Comparison of ENCODE assay signal across 1 cellular context in genomic region chr19:48964205-48965032, GRCh38.
TF ChIP-seq lines count a peak whose summit lies in the region.

No MANE protein-coding gene starts in this region.

TF ChIP-seq in K562, 482 proteins besides CTCF, POLR2A, EP300 and RAD21 (continued from another document and continues in another):
- no peak for TF ChIP-seq ZBTB33 (CRISPR knock-in tag; IDR thresholded peaks at IDR 0.05)
- TF ChIP-seq KAT7 (CRISPR knock-in tag; IDR thresholded peaks at IDR 0.05; ENCODE audit: borderline replicate concordance) = no peak
- no peak for TF ChIP-seq MBD2 (IDR thresholded peaks at IDR 0.05; ENCODE audit: borderline replicate concordance, low read depth)
- TF ChIP-seq ZNF57 (CRISPR knock-in tag; IDR thresholded peaks at IDR 0.05) = no peak
- TF ChIP-seq CCAR2 (IDR thresholded peaks at IDR 0.05; ENCODE audit: low read depth, low read length) = no peak
- 0 out of 2 replicates have a peak, but pooled peaks have one; percentile 24 for TF ChIP-seq ZNF766 (CRISPR knock-in tag; conservative IDR thresholded peaks at IDR 0.05)
- TF ChIP-seq ZFP36 (IDR thresholded peaks at IDR 0.05; ENCODE audit: low read depth, low read length, partially characterized antibody) = no peak
- TF ChIP-seq, protein P1, sequence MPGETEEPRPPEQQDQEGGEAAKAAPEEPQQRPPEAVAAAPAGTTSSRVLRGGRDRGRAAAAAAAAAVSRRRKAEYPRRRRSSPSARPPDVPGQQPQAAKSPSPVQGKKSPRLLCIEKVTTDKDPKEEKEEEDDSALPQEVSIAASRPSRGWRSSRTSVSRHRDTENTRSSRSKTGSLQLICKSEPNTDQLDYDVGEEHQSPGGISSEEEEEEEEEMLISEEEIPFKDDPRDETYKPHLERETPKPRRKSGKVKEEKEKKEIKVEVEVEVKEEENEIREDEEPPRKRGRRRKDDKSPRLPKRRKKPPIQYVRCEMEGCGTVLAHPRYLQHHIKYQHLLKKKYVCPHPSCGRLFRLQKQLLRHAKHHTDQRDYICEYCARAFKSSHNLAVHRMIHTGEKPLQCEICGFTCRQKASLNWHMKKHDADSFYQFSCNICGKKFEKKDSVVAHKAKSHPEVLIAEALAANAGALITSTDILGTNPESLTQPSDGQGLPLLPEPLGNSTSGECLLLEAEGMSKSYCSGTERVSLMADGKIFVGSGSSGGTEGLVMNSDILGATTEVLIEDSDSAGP (CRISPR knock-in tag; IDR thresholded peaks at IDR 0.05) = no peak
- no peak for TF ChIP-seq PCBP1 (IDR thresholded peaks at IDR 0.05; ENCODE audit: low read depth, low read length, poor library complexity, severe bottlenecking)
- TF ChIP-seq, protein P2, sequence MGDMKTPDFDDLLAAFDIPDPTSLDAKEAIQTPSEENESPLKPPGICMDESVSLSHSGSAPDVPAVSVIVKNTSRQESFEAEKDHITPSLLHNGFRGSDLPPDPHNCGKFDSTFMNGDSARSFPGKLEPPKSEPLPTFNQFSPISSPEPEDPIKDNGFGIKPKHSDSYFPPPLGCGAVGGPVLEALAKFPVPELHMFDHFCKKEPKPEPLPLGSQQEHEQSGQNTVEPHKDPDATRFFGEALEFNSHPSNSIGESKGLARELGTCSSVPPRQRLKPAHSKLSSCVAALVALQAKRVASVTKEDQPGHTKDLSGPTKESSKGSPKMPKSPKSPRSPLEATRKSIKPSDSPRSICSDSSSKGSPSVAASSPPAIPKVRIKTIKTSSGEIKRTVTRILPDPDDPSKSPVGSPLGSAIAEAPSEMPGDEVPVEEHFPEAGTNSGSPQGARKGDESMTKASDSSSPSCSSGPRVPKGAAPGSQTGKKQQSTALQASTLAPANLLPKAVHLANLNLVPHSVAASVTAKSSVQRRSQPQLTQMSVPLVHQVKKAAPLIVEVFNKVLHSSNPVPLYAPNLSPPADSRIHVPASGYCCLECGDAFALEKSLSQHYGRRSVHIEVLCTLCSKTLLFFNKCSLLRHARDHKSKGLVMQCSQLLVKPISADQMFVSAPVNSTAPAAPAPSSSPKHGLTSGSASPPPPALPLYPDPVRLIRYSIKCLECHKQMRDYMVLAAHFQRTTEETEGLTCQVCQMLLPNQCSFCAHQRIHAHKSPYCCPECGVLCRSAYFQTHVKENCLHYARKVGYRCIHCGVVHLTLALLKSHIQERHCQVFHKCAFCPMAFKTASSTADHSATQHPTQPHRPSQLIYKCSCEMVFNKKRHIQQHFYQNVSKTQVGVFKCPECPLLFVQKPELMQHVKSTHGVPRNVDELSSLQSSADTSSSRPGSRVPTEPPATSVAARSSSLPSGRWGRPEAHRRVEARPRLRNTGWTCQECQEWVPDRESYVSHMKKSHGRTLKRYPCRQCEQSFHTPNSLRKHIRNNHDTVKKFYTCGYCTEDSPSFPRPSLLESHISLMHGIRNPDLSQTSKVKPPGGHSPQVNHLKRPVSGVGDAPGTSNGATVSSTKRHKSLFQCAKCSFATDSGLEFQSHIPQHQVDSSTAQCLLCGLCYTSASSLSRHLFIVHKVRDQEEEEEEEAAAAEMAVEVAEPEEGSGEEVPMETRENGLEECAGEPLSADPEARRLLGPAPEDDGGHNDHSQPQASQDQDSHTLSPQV (IDR thresholded peaks at IDR 0.05) = 0 out of 2 replicates have a peak, but pooled peaks have one; percentile 26
- TF ChIP-seq TAL1 (IDR thresholded peaks at IDR 0.05) = 0 out of 2 replicates have a peak, but pooled peaks have one; percentile 24
- no peak for TF ChIP-seq RBFOX2 (IDR thresholded peaks at IDR 0.05; ENCODE audit: low read depth, low read length)
- TF ChIP-seq, protein P3, sequence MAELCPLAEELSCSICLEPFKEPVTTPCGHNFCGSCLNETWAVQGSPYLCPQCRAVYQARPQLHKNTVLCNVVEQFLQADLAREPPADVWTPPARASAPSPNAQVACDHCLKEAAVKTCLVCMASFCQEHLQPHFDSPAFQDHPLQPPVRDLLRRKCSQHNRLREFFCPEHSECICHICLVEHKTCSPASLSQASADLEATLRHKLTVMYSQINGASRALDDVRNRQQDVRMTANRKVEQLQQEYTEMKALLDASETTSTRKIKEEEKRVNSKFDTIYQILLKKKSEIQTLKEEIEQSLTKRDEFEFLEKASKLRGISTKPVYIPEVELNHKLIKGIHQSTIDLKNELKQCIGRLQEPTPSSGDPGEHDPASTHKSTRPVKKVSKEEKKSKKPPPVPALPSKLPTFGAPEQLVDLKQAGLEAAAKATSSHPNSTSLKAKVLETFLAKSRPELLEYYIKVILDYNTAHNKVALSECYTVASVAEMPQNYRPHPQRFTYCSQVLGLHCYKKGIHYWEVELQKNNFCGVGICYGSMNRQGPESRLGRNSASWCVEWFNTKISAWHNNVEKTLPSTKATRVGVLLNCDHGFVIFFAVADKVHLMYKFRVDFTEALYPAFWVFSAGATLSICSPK (IDR thresholded peaks at IDR 0.05; ENCODE audit: borderline replicate concordance) = no peak
- no peak for TF ChIP-seq CEBPZ (IDR thresholded peaks at IDR 0.05; ENCODE audit: borderline replicate concordance, low read depth, low read length)
- no peak for TF ChIP-seq EWSR1 (IDR thresholded peaks at IDR 0.05; ENCODE audit: borderline replicate concordance, low read depth, partially characterized antibody)
- TF ChIP-seq, protein P4, sequence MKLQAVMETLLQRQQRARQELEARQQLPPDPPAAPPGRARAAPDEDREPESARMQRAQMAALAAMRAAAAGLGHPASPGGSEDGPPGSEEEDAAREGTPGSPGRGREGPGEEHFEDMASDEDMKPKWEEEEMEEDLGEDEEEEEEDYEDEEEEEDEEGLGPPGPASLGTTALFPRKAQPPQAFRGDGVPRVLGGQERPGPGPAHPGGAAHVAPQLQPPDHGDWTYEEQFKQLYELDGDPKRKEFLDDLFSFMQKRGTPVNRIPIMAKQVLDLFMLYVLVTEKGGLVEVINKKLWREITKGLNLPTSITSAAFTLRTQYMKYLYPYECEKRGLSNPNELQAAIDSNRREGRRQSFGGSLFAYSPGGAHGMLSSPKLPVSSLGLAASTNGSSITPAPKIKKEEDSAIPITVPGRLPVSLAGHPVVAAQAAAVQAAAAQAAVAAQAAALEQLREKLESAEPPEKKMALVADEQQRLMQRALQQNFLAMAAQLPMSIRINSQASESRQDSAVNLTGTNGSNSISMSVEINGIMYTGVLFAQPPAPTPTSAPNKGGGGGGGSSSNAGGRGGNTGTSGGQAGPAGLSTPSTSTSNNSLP (IDR thresholded peaks at IDR 0.05; ENCODE audit: borderline replicate concordance, low read depth, low read length) = no peak
- no peak for TF ChIP-seq ZNF140 (CRISPR knock-in tag; IDR thresholded peaks at IDR 0.05)
- TF ChIP-seq CSDE1 (IDR thresholded peaks at IDR 0.05) = no peak
- no peak for TF ChIP-seq ZNF408 (CRISPR knock-in tag; IDR thresholded peaks at IDR 0.05; ENCODE audit: low read depth)
- TF ChIP-seq PATZ1 (CRISPR knock-in tag; IDR thresholded peaks at IDR 0.05; ENCODE audit: borderline replicate concordance) = no peak
- no peak for TF ChIP-seq ZNF655 (CRISPR knock-in tag; IDR thresholded peaks at IDR 0.05)
- no peak for TF ChIP-seq MEF2A (IDR thresholded peaks at IDR 0.05; ENCODE audit: control insufficient read depth, low read depth, low read length)
- TF ChIP-seq ZNF280B (CRISPR knock-in tag; IDR thresholded peaks at IDR 0.05) = no peak
- TF ChIP-seq ZKSCAN3 (CRISPR knock-in tag; IDR thresholded peaks at IDR 0.05) = no peak
- no peak for TF ChIP-seq ETS2 (tag; IDR thresholded peaks at IDR 0.05; ENCODE audit: borderline replicate concordance, poor library complexity, severe bottlenecking)
- no peak for TF ChIP-seq BCL6 (CRISPR knock-in tag; IDR thresholded peaks at IDR 0.05)
- TF ChIP-seq, protein P5, sequence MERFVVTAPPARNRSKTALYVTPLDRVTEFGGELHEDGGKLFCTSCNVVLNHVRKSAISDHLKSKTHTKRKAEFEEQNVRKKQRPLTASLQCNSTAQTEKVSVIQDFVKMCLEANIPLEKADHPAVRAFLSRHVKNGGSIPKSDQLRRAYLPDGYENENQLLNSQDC (CRISPR knock-in tag; IDR thresholded peaks at IDR 0.05) = no peak
- no peak for TF ChIP-seq TFE3 (CRISPR knock-in tag; IDR thresholded peaks at IDR 0.05)
- TF ChIP-seq SREBF2 (CRISPR knock-in tag; IDR thresholded peaks at IDR 0.05) = no peak
- no peak for TF ChIP-seq SOX6 (IDR thresholded peaks at IDR 0.05)
- no peak for TF ChIP-seq OTX1 (CRISPR knock-in tag; IDR thresholded peaks at IDR 0.05)
- peak in 1 of 2 experiments; percentile 6; a peak in 1 of 4 replicates for TF ChIP-seq TEAD1 (CRISPR knock-in tag; IDR thresholded peaks at IDR 0.05)
- no peak for TF ChIP-seq ZNF263 (CRISPR knock-in tag; IDR thresholded peaks at IDR 0.05; ENCODE audit: borderline replicate concordance)
- TF ChIP-seq TEAD4 (IDR thresholded peaks at IDR 0.05; ENCODE audit: low read length) = no peak
- no peak for TF ChIP-seq TEAD4 (CRISPR knock-in tag; IDR thresholded peaks at IDR 0.05; ENCODE audit: borderline replicate concordance)
- TF ChIP-seq HDAC1 (IDR thresholded peaks at IDR 0.05) = peak in 1 of 2 experiments; percentile 9; a peak in 1 of 4 replicates
